1 cellular context compared by ENCODE assay signal in the genomic region with DNA sequence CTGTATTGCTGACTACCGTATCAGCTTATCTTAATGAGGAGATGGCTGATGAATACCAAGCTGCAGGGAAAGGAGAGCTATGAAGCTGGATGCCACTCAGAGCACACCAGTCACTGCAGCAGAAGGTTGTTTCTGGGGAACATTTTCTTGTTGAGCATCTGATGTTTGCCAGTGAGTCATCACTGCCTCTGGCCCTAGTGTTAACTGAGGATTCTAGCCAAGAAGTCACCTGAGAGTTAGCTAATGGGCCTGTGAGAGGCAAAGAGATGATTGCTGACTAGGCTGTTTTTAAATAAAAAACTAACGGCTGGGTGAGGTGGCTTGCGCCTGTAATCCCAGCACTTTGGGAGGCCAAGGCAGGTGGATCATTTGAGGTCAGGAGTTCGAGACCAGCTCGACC.
TF ChIP-seq lines count a peak whose summit lies in the region.

No MANE protein-coding gene starts in this region.

TF ChIP-seq in HepG2, 621 proteins besides CTCF, POLR2A, EP300 and RAD21:
- TF ChIP-seq MAFF (IDR thresholded peaks at IDR 0.05; ENCODE audit: low read depth, low read length): peak; percentile 91
- peak; percentile 89 to 95 for TF ChIP-seq MAFK (conservative IDR thresholded peaks at IDR 0.05 in 1 of 2, IDR thresholded peaks at IDR 0.05 in 1 of 2; ENCODE audit: low read length in 2 of 2)
- TF ChIP-seq SP140L (CRISPR knock-in tag; IDR thresholded peaks at IDR 0.05; ENCODE audit: borderline replicate concordance): no peak
